ENCODE assay signal across 10 cellular contexts in the genomic region with DNA sequence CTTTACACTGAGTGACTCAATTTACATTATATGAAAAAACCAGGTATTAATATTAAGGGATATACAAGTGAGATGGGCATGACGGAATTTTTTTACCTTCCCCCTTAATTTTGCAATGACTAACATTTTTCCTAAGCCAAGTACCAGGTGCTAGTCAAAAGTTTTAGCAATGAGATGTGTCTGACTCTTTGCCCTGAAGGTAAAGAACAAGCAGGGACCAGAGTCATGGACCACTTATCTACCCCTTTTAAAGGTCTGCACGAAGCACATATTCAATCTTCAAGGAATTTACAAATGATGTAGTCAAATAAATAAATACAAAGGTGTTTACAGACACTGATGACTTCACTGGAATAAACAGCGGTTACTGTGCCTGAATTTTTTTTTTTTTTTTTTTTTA. TPM values are rescaled to one million over a fixed set of nuclear protein-coding genes. Genes with fewer than 3 reads are reported as not detected.
DNase-seq lines count a peak whose midpoint lies in the region; ATAC-seq and TF ChIP-seq lines count a peak whose summit lies in the region.
"Had no signal": no experiment of that assay in that cellular context is flagged by ENCODE, and none has a peak within 500 bp of the region (broad histone marks: within the 10 kb centered on the region; RNA-seq: fewer than 3 reads in every experiment).

No MANE protein-coding gene starts in this region.

- intact Hi-C loops in MCF 10A (cut with micrococcal nuclease) = no loop called here
- intact Hi-C loops in breast epithelium (cut with DNase I; ENCODE audit: low total_unique reads) = no loop called here

- POLR2A ChIA-PET in MCF 10A (lab: Yijun Ruan, JAX) = interaction anchor here (0.7 to 0.8 kb wide), 2 partner anchors 13 to 51 kb away, joined by 3 to 4 read pairs; partner anchors contain the start of gene DNAH8

- H3K9me3 Mint-ChIP-seq in MCF 10A (ENCODE audit: unreplicated experiment) = peaks cover 10% of the 10 kb centered on the region

- H3K36me3 Mint-ChIP-seq in MCF 10A (ENCODE audit: insufficient read depth, unreplicated experiment) = peaks cover 17% of the 10 kb centered on the region

- H3K9me3 ChIP-seq in breast epithelium = peaks cover 5 to 12% of the 10 kb centered on the region in 2 donors
- H3K9me3 ChIP-seq in SU-DHL-6 (ENCODE audit: insufficient read depth, low read length) = peaks cover 6% of the 10 kb centered on the region; the same call in 1 of the 2 replicates
- H3K9me3 ChIP-seq in thoracic aorta = peaks cover 4% of the 10 kb centered on the region

- no peak overlapping the region for H3K9ac ChIP-seq in SU-DHL-6 (ENCODE audit: low read length)

- H4K20me1 ChIP-seq in SU-DHL-6 (ENCODE audit: low read depth, low read length) = peaks cover 9% of the 10 kb centered on the region; the same call in 1 of the 2 replicates

- TF ChIP-seq POLR2A in breast epithelium (IDR thresholded peaks at IDR 0.05) = no peak

- peak overlapping the region; percentile 94 for H3K27ac Mint-ChIP-seq in MCF 10A (ENCODE audit: low read depth, unreplicated experiment)

- DNase-seq in MCF 10A (ENCODE audit: unreplicated experiment) (peak; percentile 4), breast epithelium (ENCODE audit: low spot score in 2 of 2) (no peak), epithelial cell of prostate (ENCODE audit: low read depth, low spot score) (no peak), thoracic aorta (ENCODE audit: low spot score) (no peak), NCI-H2196 (lab: John Stamatoyannopoulos, UW; ENCODE audit: unreplicated experiment) (no peak), DMS153 treated with DMSO at 0.1 percent for 48 hours (lab: John Stamatoyannopoulos, UW; ENCODE audit: unreplicated experiment) (no peak)
- DNase-seq: NCI-H2029, psoas muscle had no signal

- H3K27ac ChIP-seq in breast epithelium = no peak overlapping the region
- H3K27ac ChIP-seq in SU-DHL-6 (ENCODE audit: low read depth, low read length) = no peak overlapping the region
- H3K27ac ChIP-seq in epithelial cell of prostate = peak overlapping the region; percentile 73
- no peak overlapping the region for H3K27ac ChIP-seq in thoracic aorta

- H3K36me3 ChIP-seq in breast epithelium (no peaks in the 10 kb centered on the region), SU-DHL-6 (ENCODE audit: low read length) (peaks cover 16% of the 10 kb centered on the region), thoracic aorta (no peaks in the 10 kb centered on the region)

- no peaks in the 10 kb centered on the region for H3K27me3 ChIP-seq in breast epithelium
- no peaks in the 10 kb centered on the region for H3K27me3 ChIP-seq in SU-DHL-6 (ENCODE audit: low read length)
- H3K27me3 ChIP-seq in thoracic aorta (replicated peaks; ENCODE audit: insufficient read depth) = no peaks in the 10 kb centered on the region

- peaks cover 52% of the 10 kb centered on the region for H3K79me2 ChIP-seq in SU-DHL-6 (ENCODE audit: insufficient read depth, low read length)

- peak overlapping the region; percentile 84 for H3K4me3 Mint-ChIP-seq in MCF 10A (ENCODE audit: unreplicated experiment)

- H3F3A ChIP-seq in SU-DHL-6 (ENCODE audit: insufficient read depth) = no peaks in the 10 kb centered on the region; the same call in 1 of the 2 replicates

- no TSS peak for BruUV-seq in MCF 10A (replicated peaks; lab: Mats Ljungman, UMichigan)

- peaks cover 14% of the 10 kb centered on the region for H3K4me1 Mint-ChIP-seq in MCF 10A (ENCODE audit: insufficient read depth, unreplicated experiment)

- no peaks in the 10 kb centered on the region for H3K4me1 ChIP-seq in breast epithelium
- peaks cover 5 to 6% of the 10 kb centered on the region in 2 donors for H3K4me1 ChIP-seq in thoracic aorta (ENCODE audit: control insufficient read depth in 1 of 2, low read depth in 2 of 2)

- H2AFZ ChIP-seq in SU-DHL-6 (ENCODE audit: low read depth, low read length, severe bottlenecking) = no peak overlapping the region

- no peaks in the 10 kb centered on the region for H3K9me2 ChIP-seq in SU-DHL-6 (replicated peaks; ENCODE audit: insufficient read depth, low read length)

- no peak for ATAC-seq in thoracic aorta (ENCODE audit: insufficient number of reproducible peaks, low FRiP score, low read depth)
- ATAC-seq in HG03108 (IDR thresholded peaks at IDR 0.05; ENCODE audit: unreplicated experiment) = no peak

- H3K27me3 Mint-ChIP-seq in MCF 10A (ENCODE audit: insufficient read depth, unreplicated experiment) = no peaks in the 10 kb centered on the region

- TF ChIP-seq CTCF in MCF 10A (IDR thresholded peaks at IDR 0.05; ENCODE audit: unreplicated experiment) = no peak
- no peak for TF ChIP-seq CTCF in breast epithelium (IDR thresholded peaks at IDR 0.05)
- TF ChIP-seq CTCF in SU-DHL-6 (IDR thresholded peaks at IDR 0.05; ENCODE audit: insufficient read depth, low read length, poor library complexity, severe bottlenecking) = no peak
- no peak for TF ChIP-seq CTCF in thoracic aorta (IDR thresholded peaks at IDR 0.05)

- peak overlapping the region; percentile 64 for H3K4me2 ChIP-seq in SU-DHL-6 (ENCODE audit: low read depth, low read length, poor library complexity, severe bottlenecking)

- H3K4me3 ChIP-seq in breast epithelium (no peak overlapping the region), SU-DHL-6 (ENCODE audit: insufficient read depth, low read length, poor library complexity, severe bottlenecking) (peak overlapping the region; percentile 16), thoracic aorta (peak overlapping the region; percentile 84)

- CTCF ChIA-PET in MCF 10A (lab: Yijun Ruan, JAX) = no interaction called here

RNA-seq across cellular contexts. Expression of gene GLO1, which starts 1.4 kb away (rescaled TPM):
- 66.7 and 72.2 TPM in 2 replicates for total RNA-seq in MCF 10A (2022)
- 100 to 1,000 TPM in 1 of 3 donors, 10 to 100 TPM in 2; 59.0 to 113 (median 79.3) TPM for total RNA-seq in breast epithelium
- 10 to 100 TPM; 47.7 to 63.1 TPM for total RNA-seq in thoracic aorta

RNA-seq across cellular contexts. Expression of gene DNAH8, which starts 13.6 kb away (rescaled TPM):
- total RNA-seq in MCF 10A (2022) = not detected in 2 replicates
- under 1 TPM in 2 of 3 donors, not detected in 1; under 0.01 TPM for total RNA-seq in breast epithelium
- under 1 TPM in 1 of 2 donors, not detected in 1; 0.14 TPM for total RNA-seq in thoracic aorta

Comparison
In these comparisons a context has a peak if more than half of its experiments do, and no peak if none do; other contexts are left out.
1. H3K4me3 ChIP-seq: peak in SU-DHL-6 (single experiment) and thoracic aorta (single experiment); none in breast epithelium (0 of 3).